In genomic region chr16:15674571-15674970, GRCh38 we compare ENCODE assay signal across 14 cellular contexts. TPM values are rescaled to one million over a fixed set of nuclear protein-coding genes. Genes with fewer than 3 reads are reported as not detected.
DNase-seq lines count a peak whose midpoint lies in the region; ATAC-seq and TF ChIP-seq lines count a peak whose summit lies in the region.
"Had no signal": no experiment of that assay in that cellular context is flagged by ENCODE, and none has a peak within 500 bp of the region (broad histone marks: within the 10 kb centered on the region; RNA-seq: fewer than 3 reads in every experiment).

No MANE protein-coding gene starts in this region.

- no peaks in the 10 kb centered on the region for H3K27me3 Mint-ChIP-seq in T-helper 1 cell treated with Interleukin-12 subunit alpha and Interleukin-12 subunit beta and Interleukin-4 antibody, amounts not matched to agents 30 μg/mL and 1 μg/mL, for 36 hours (ENCODE audit: low read depth)
- no peaks in the 10 kb centered on the region for H3K27me3 Mint-ChIP-seq in GM23338 (ENCODE audit: insufficient read depth, low read depth, poor library complexity)
- no peaks in the 10 kb centered on the region for H3K27me3 Mint-ChIP-seq in neural crest cell (ENCODE audit: low read depth)

- ATAC-seq in GM23338 (no peak), HG03442 (IDR thresholded peaks at IDR 0.05; ENCODE audit: unreplicated experiment) (no peak)

- H3K27ac Mint-ChIP-seq in T-helper 1 cell treated with Interleukin-12 subunit alpha and Interleukin-12 subunit beta and Interleukin-4 antibody, amounts not matched to agents 30 μg/mL and 1 μg/mL, for 36 hours, result peak overlapping the region; percentile 97
- H3K27ac Mint-ChIP-seq in GM23338 (0 out of 2 replicates have a peak overlapping the region, but pooled peaks have one; percentile 56), neural crest cell (ENCODE audit: unreplicated experiment) (peak overlapping the region; percentile 97)

- TF ChIP-seq CTCF in GM23338 (conservative IDR thresholded peaks at IDR 0.05; ENCODE audit: low read depth in 2 of 2), result no peak
- TF ChIP-seq CTCF in neural crest cell (conservative IDR thresholded peaks at IDR 0.05), result no peak
- TF ChIP-seq CTCF in tibial artery (IDR thresholded peaks at IDR 0.05), result no peak

- peaks cover 5% of the 10 kb centered on the region; the same call in 1 of the 2 replicates for H3K36me3 ChIP-seq in GM23338 (ENCODE audit: insufficient read depth)
- H3K36me3 ChIP-seq in tibial artery, result peaks cover 0 to 43% (median 31%) of the 10 kb centered on the region in 3 donors

- no peaks in the 10 kb centered on the region for H3K9me3 Mint-ChIP-seq in T-helper 1 cell treated with Interleukin-12 subunit alpha and Interleukin-12 subunit beta and Interleukin-4 antibody, amounts not matched to agents 30 μg/mL and 1 μg/mL, for 36 hours
- H3K9me3 Mint-ChIP-seq in GM23338 (no peaks in the 10 kb centered on the region), neural crest cell (no peaks in the 10 kb centered on the region)

- H3K27me3 ChIP-seq in GM23338 (ENCODE audit: insufficient read depth), result no peaks in the 10 kb centered on the region
- H3K27me3 ChIP-seq in tibial artery, result no peaks in the 10 kb centered on the region

- peaks cover 47% of the 10 kb centered on the region for H3K4me1 Mint-ChIP-seq in T-helper 1 cell treated with Interleukin-12 subunit alpha and Interleukin-12 subunit beta and Interleukin-4 antibody, amounts not matched to agents 30 μg/mL and 1 μg/mL, for 36 hours (ENCODE audit: low read depth)
- H3K4me1 Mint-ChIP-seq in GM23338 (peaks cover 2% of the 10 kb centered on the region; the same call in 1 of the 3 replicates), neural crest cell (peaks cover 44% of the 10 kb centered on the region)

- H2AFZ ChIP-seq in GM23338, result no peak overlapping the region

- H3K9me3 ChIP-seq in tibial artery, result no peaks in the 10 kb centered on the region

- no peaks in the 10 kb centered on the region for H3K9me2 ChIP-seq in GM23338 (ENCODE audit: insufficient read depth)

- no peak overlapping the region for H3K4me2 ChIP-seq in GM23338

- no peaks in the 10 kb centered on the region for H3K79me2 ChIP-seq in GM23338 (replicated peaks; ENCODE audit: insufficient read depth)

- H3K4me3 Mint-ChIP-seq in T-helper 1 cell treated with Interleukin-12 subunit alpha and Interleukin-12 subunit beta and Interleukin-4 antibody, amounts not matched to agents 30 μg/mL and 1 μg/mL, for 36 hours, result no peak overlapping the region
- H3K4me3 Mint-ChIP-seq in GM23338 (no peak overlapping the region), neural crest cell (no peak overlapping the region)

- H3K4me1 ChIP-seq in GM23338 (ENCODE audit: insufficient read depth) (0 out of 2 replicates have a peak, but pooled peaks cover 2% of the 10 kb centered on the region), tibial artery (peaks cover 0 to 19% (median 10%) of the 10 kb centered on the region in 4 donors)

- peaks cover 54% of the 10 kb centered on the region for H3K36me3 Mint-ChIP-seq in T-helper 1 cell treated with Interleukin-12 subunit alpha and Interleukin-12 subunit beta and Interleukin-4 antibody, amounts not matched to agents 30 μg/mL and 1 μg/mL, for 36 hours (ENCODE audit: low read depth)
- H3K36me3 Mint-ChIP-seq in GM23338 (ENCODE audit: low read depth) (peaks cover 24% of the 10 kb centered on the region), neural crest cell (ENCODE audit: low read depth) (peaks cover 9% of the 10 kb centered on the region)

- H3K4me3 ChIP-seq in GM23338 (no peak overlapping the region), tibial artery (no peak overlapping the region)

- H4K20me1 ChIP-seq in GM23338 (replicated peaks; ENCODE audit: insufficient read depth), result no peaks in the 10 kb centered on the region; the same call in 1 of the 2 replicates

- H3F3A ChIP-seq in GM23338 (replicated peaks; ENCODE audit: low read depth), result no peaks in the 10 kb centered on the region

- intact Hi-C loops in tibial artery (cut with DNase I; ENCODE audit: low total_unique reads), result no loop called here

- DNase-seq in T-helper 1 cell (no peak), GM23338 (ENCODE audit: low spot score) (no peak), neural crest cell (ENCODE audit: low read depth, low spot score) (no peak), tibial artery (no peak), MV-4-11 (lab: John Stamatoyannopoulos, UW) (no peak)
- DNase-seq: 8988T; effector CD4-positive, alpha-beta T cell; GF-D8; NCI-H446 treated with DMSO at 0.1 percent for 48 hours; retina; stimulated activated CD4-positive, alpha-beta T cell treated with anti-CD3 and anti-CD28 coated beads, Interleukin-2, amount 100 ng/mL, for 48 hours had no signal

- H3K27ac ChIP-seq in GM23338 (ENCODE audit: low read depth), result no peak overlapping the region
- peak overlapping the region; percentile 93 for H3K27ac ChIP-seq in cingulate gyrus (ENCODE audit: low read depth, low read length)
- H3K27ac ChIP-seq in tibial artery, result no peak overlapping the region

TF ChIP-seq in GM23338, 12 proteins besides CTCF, POLR2A, EP300 and RAD21 (continues in another document):
- TF ChIP-seq ZNF331 (CRISPR knock-in tag; IDR thresholded peaks at IDR 0.05; ENCODE audit: low read depth) (no peak), JUNB (IDR thresholded peaks at IDR 0.05; ENCODE audit: unreplicated experiment) (no peak), NANOG (IDR thresholded peaks at IDR 0.05; ENCODE audit: borderline replicate concordance) (no peak), EZH2phosphoT487 (IDR thresholded peaks at IDR 0.05; ENCODE audit: unreplicated experiment) (no peak), STAT1 (IDR thresholded peaks at IDR 0.05; ENCODE audit: unreplicated experiment) (no peak), ETS1 (IDR thresholded peaks at IDR 0.05) (no peak), CREB1 (CRISPR knock-in tag; IDR thresholded peaks at IDR 0.05; ENCODE audit: low read depth) (no peak), ZNF114 (CRISPR knock-in tag; IDR thresholded peaks at IDR 0.05) (no peak)

RNA-seq across cellular contexts. Expression of gene NDE1, which starts 24.5 kb away (rescaled TPM):
- total RNA-seq in GM23338 (2014; rRNA removed; shearing (Covaris generic)), result 22.9 and 28.7 TPM in 2 replicates
- 11.1 and 13.0 TPM in 2 replicates for polyA plus RNA-seq in GM23338 (2016; fragmentation: Nextera tagmentation; extraction: Ambion mirVana)
- 72.2 and 74.0 TPM in 2 replicates for total RNA-seq in neural crest cell

RNA-seq across cellular contexts. Expression of gene MARF1, which starts 31.6 kb away (rescaled TPM):
- total RNA-seq in GM23338 (2014; rRNA removed; shearing (Covaris generic)), result 11.0 and 16.0 TPM in 2 replicates
- polyA plus RNA-seq in GM23338 (2016; fragmentation: Nextera tagmentation; extraction: Ambion mirVana), result 7.0 and 8.3 TPM in 2 replicates
- total RNA-seq in neural crest cell, result 52.7 and 60.1 TPM in 2 replicates
